Comparison of ENCODE assay signal across 9 cellular contexts in the genomic region with DNA sequence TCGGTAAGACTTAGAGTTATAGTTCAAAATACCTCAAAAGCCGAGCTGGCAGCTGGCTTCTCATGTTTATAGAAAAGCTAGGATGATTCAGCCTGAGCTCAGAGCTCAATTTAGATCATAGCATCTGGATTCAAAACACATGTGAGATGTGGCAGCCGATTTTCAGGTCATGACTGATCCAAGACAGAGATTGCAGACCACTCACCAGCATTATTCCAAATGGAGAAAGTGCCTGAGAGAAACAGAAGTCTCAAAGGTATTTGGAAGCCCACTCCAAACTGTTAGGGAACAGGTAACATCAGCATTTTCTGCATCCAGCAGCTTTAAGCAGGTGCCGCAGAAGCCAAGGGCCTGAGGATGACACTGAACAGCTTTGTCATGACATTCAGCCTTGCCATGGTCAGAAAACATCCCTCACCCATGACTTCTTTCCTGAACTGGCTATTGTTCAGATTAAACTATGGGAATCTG.
DNase-seq lines count a peak whose midpoint lies in the region; ATAC-seq and TF ChIP-seq lines count a peak whose summit lies in the region.
"Had no signal": no experiment of that assay in that cellular context is flagged by ENCODE, and none has a peak within 500 bp of the region (broad histone marks: within the 10 kb centered on the region; RNA-seq: fewer than 3 reads in every experiment).

No MANE protein-coding gene starts in this region.

- peak; percentile 61 for DNase-seq in MG63
- DNase-seq in choroid plexus epithelial cell (ENCODE audit: low read depth): peak; percentile 74
- peak; percentile 72 for DNase-seq in non-pigmented ciliary epithelial cell (ENCODE audit: low read depth)
- no peak for DNase-seq in NCI-H2029 (lab: John Stamatoyannopoulos, UW)
- DNase-seq in prostate gland (ENCODE audit: low spot score): no peak
- DNase-seq: stimulated activated CD4-positive, alpha-beta T cell treated with anti-CD3 and anti-CD28 coated beads, Interleukin-12 subunit alpha, Interleukin-12 subunit beta, amount 100 ng/mL, for 4 hours; upper lobe of right lung had no signal

- intact Hi-C loops in prostate gland (cut with DNase I): loop anchor here (5.0 kb wide), 1 partner anchor 57 kb away; no protein-coding TSS in a partner anchor

- no peak for ATAC-seq in HG03439 (IDR thresholded peaks at IDR 0.05; ENCODE audit: unreplicated experiment)
- ATAC-seq: upper lobe of right lung had no signal

- H3K9me3 ChIP-seq in DOHH2 (ENCODE audit: control insufficient read depth, insufficient read depth, low read length) (no peaks in the 10 kb centered on the region), MG63 (no peaks in the 10 kb centered on the region), prostate gland (no peaks in the 10 kb centered on the region)
- H3K9me3 ChIP-seq: upper lobe of right lung had no signal

- peaks cover 88% of the 10 kb centered on the region for H4K20me1 ChIP-seq in DOHH2 (ENCODE audit: control insufficient read depth, insufficient read depth, low read depth, low read length)

- TF ChIP-seq CTCF in DOHH2 (IDR thresholded peaks at IDR 0.05; ENCODE audit: low read depth, low read length, poor library complexity, severe bottlenecking) (no peak), choroid plexus epithelial cell (conservative IDR thresholded peaks at IDR 0.05; ENCODE audit: low read depth, low read length) (no peak), prostate gland (IDR thresholded peaks at IDR 0.05) (no peak)

- H3K36me3 ChIP-seq in DOHH2 (ENCODE audit: control insufficient read depth, low read length) (peaks cover 99% of the 10 kb centered on the region), MG63 (no peaks in the 10 kb centered on the region), prostate gland (no peaks in the 10 kb centered on the region)
- H3K36me3 ChIP-seq: upper lobe of right lung had no signal

- no peaks in the 10 kb centered on the region for H3K27me3 ChIP-seq in DOHH2 (ENCODE audit: control insufficient read depth, low read length)
- no peaks in the 10 kb centered on the region; the same call in 1 of the 2 replicates for H3K27me3 ChIP-seq in MG63
- H3K27me3 ChIP-seq in prostate gland (replicated peaks; ENCODE audit: insufficient read depth): no peaks in the 10 kb centered on the region
- H3K27me3 ChIP-seq: upper lobe of right lung had no signal

- WGBS in prostate gland: 53% methylated on average over 4 of the region's 4 CpGs

- peaks cover 45% of the 10 kb centered on the region for H3F3A ChIP-seq in DOHH2 (ENCODE audit: control insufficient read depth, insufficient read depth)

- peaks cover 100% of the 10 kb centered on the region for H3K4me1 ChIP-seq in DOHH2 (ENCODE audit: control insufficient read depth, low read length)
- no peaks in the 10 kb centered on the region for H3K4me1 ChIP-seq in prostate gland (replicated peaks)
- H3K4me1 ChIP-seq: upper lobe of right lung had no signal

- peak overlapping the region; percentile 41 for H3K4me2 ChIP-seq in DOHH2 (ENCODE audit: low read length)

- H3K4me3 ChIP-seq in DOHH2 (ENCODE audit: low read length): no peak overlapping the region
- no peak overlapping the region for H3K4me3 ChIP-seq in MG63
- no peak overlapping the region for H3K4me3 ChIP-seq in choroid plexus epithelial cell (ENCODE audit: low read depth, low read length)
- H3K4me3 ChIP-seq in prostate gland: no peak overlapping the region
- H3K4me3 ChIP-seq: upper lobe of right lung had no signal

- H3K9me2 ChIP-seq in DOHH2 (replicated peaks; ENCODE audit: control insufficient read depth, low read length): no peaks in the 10 kb centered on the region

- no peak overlapping the region for H3K27ac ChIP-seq in DOHH2 (ENCODE audit: low read depth, low read length)
- H3K27ac ChIP-seq in prostate gland: no peak overlapping the region
- H3K27ac ChIP-seq: upper lobe of right lung had no signal

- no peak for TF ChIP-seq POLR2A in prostate gland (IDR thresholded peaks at IDR 0.05)

- peaks cover 100% of the 10 kb centered on the region for H3K79me2 ChIP-seq in DOHH2 (ENCODE audit: control insufficient read depth, low read length)

Comparison
In these comparisons a context has a peak if more than half of its experiments do, and no peak if none do; other contexts are left out.
1. DNase-seq: peak in MG63 (single experiment), choroid plexus epithelial cell (single experiment) and non-pigmented ciliary epithelial cell (single experiment); none in NCI-H2029 (single experiment) and prostate gland (single experiment).